1 cellular context compared by ENCODE assay signal in the genomic region with DNA sequence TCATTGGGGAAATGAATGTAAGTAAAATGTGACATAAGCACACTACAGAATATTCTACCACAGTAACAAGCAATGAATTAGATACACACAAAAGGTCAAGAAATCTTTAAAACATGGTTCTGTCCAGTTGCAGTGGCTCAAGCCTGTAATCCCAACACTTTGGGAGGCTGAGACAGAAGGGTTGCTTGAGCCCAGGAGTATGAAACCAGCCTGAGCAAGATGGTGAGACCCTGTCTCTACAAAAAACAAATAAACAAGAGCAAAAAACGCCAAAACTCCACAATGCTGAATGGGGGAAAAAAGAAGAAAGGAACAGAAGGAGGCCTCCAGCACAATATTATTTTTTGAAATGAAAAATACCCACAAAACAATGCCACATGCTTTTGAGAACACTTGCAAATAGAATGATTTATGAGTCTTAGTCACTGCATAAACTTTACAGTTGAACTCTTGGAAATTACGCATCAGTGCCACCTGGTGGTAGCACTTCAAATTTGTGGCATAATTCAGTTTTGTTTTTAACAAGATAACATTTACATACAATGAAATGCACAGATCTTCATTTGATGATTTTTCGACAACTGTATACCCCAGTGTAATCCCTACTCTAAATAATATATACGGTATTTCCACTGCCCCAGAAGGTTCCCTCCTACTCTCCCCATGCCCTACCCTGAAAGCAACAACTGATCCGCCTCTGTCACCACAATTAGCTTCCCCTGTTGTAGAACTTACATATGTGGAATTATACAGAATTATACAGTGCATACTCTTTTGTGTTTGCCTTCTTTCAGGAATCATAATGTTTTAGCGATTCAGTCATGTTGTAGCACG.
TF ChIP-seq lines count a peak whose summit lies in the region.

No MANE protein-coding gene starts in this region.

TF ChIP-seq in H1, 55 proteins besides CTCF, POLR2A, EP300 and RAD21:
- TF ChIP-seq JUND (IDR thresholded peaks at IDR 0.05; ENCODE audit: low read length) = 0 out of 2 replicates have a peak, but pooled peaks have one; percentile 34
- no peak for TF ChIP-seq ASH2L (IDR thresholded peaks at IDR 0.05; ENCODE audit: low read length)
- no peak for TF ChIP-seq EZH2 (IDR thresholded peaks at IDR 0.05; ENCODE audit: low read depth, low read length, severe bottlenecking)
- TF ChIP-seq TAF7 (optimal IDR thresholded peaks at IDR 0.05; ENCODE audit: borderline replicate concordance, low read depth, low read length) = no peak
- no peak for TF ChIP-seq JUN (IDR thresholded peaks at IDR 0.05; ENCODE audit: low read depth, low read length)
- TF ChIP-seq HDAC6 (IDR thresholded peaks at IDR 0.05; ENCODE audit: low read depth, low read length) = no peak
